2 cellular contexts compared by ENCODE assay signal in genomic region chr6:7431241-7431593, GRCh38.
TF ChIP-seq lines count a peak whose summit lies in the region.

No MANE protein-coding gene starts in this region.

TF ChIP-seq in IMR-90, 13 proteins besides CTCF, POLR2A, EP300 and RAD21:
- TF ChIP-seq MAZ (IDR thresholded peaks at IDR 0.05; ENCODE audit: borderline replicate concordance, low read depth, low read length) (no peak), USF2 (IDR thresholded peaks at IDR 0.05; ENCODE audit: low read depth, low read length) (no peak), CHD1 (IDR thresholded peaks at IDR 0.05; ENCODE audit: low read depth, low read length) (no peak), CEBPB (IDR thresholded peaks at IDR 0.05; ENCODE audit: low read depth, low read length) (no peak), BHLHE40 (IDR thresholded peaks at IDR 0.05; ENCODE audit: low read depth, low read length) (no peak), SMC3 (IDR thresholded peaks at IDR 0.05; ENCODE audit: low read depth, low read length) (no peak), RCOR1 (IDR thresholded peaks at IDR 0.05; ENCODE audit: insufficient replicate concordance, low read length) (no peak), MAFK (IDR thresholded peaks at IDR 0.05; ENCODE audit: low read depth, low read length) (no peak), MXI1 (IDR thresholded peaks at IDR 0.05; ENCODE audit: borderline replicate concordance, low read depth, low read length) (no peak), RFX5 (IDR thresholded peaks at IDR 0.05; ENCODE audit: low read depth, low read length) (no peak), FOS (IDR thresholded peaks at IDR 0.05; ENCODE audit: low read depth, low read length) (no peak)
- TF ChIP-seq, protein P1, sequence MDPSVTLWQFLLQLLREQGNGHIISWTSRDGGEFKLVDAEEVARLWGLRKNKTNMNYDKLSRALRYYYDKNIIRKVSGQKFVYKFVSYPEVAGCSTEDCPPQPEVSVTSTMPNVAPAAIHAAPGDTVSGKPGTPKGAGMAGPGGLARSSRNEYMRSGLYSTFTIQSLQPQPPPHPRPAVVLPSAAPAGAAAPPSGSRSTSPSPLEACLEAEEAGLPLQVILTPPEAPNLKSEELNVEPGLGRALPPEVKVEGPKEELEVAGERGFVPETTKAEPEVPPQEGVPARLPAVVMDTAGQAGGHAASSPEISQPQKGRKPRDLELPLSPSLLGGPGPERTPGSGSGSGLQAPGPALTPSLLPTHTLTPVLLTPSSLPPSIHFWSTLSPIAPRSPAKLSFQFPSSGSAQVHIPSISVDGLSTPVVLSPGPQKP (IDR thresholded peaks at IDR 0.05; ENCODE audit: borderline replicate concordance, low read depth, low read length): no peak

TF ChIP-seq in K562, 482 proteins besides CTCF, POLR2A, EP300 and RAD21:
- no peak for TF ChIP-seq LCOR (CRISPR knock-in tag; IDR thresholded peaks at IDR 0.05)
- TF ChIP-seq, protein P2, sequence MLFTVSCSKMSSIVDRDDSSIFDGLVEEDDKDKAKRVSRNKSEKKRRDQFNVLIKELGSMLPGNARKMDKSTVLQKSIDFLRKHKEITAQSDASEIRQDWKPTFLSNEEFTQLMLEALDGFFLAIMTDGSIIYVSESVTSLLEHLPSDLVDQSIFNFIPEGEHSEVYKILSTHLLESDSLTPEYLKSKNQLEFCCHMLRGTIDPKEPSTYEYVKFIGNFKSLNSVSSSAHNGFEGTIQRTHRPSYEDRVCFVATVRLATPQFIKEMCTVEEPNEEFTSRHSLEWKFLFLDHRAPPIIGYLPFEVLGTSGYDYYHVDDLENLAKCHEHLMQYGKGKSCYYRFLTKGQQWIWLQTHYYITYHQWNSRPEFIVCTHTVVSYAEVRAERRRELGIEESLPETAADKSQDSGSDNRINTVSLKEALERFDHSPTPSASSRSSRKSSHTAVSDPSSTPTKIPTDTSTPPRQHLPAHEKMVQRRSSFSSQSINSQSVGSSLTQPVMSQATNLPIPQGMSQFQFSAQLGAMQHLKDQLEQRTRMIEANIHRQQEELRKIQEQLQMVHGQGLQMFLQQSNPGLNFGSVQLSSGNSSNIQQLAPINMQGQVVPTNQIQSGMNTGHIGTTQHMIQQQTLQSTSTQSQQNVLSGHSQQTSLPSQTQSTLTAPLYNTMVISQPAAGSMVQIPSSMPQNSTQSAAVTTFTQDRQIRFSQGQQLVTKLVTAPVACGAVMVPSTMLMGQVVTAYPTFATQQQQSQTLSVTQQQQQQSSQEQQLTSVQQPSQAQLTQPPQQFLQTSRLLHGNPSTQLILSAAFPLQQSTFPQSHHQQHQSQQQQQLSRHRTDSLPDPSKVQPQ (CRISPR knock-in tag; IDR thresholded peaks at IDR 0.05; ENCODE audit: borderline replicate concordance): no peak
- TF ChIP-seq, protein P3, sequence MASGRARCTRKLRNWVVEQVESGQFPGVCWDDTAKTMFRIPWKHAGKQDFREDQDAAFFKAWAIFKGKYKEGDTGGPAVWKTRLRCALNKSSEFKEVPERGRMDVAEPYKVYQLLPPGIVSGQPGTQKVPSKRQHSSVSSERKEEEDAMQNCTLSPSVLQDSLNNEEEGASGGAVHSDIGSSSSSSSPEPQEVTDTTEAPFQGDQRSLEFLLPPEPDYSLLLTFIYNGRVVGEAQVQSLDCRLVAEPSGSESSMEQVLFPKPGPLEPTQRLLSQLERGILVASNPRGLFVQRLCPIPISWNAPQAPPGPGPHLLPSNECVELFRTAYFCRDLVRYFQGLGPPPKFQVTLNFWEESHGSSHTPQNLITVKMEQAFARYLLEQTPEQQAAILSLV (tag; IDR thresholded peaks at IDR 0.05): no peak
- no peak for TF ChIP-seq KLF13 (tag; IDR thresholded peaks at IDR 0.05; ENCODE audit: borderline replicate concordance, low read depth)
- TF ChIP-seq SPI1 (IDR thresholded peaks at IDR 0.05; ENCODE audit: borderline replicate concordance, low read depth, low read length): peak; percentile 99
- TF ChIP-seq MEIS2 (IDR thresholded peaks at IDR 0.05; ENCODE audit: partially characterized antibody): no peak
- TF ChIP-seq NEUROD1 (IDR thresholded peaks at IDR 0.05; ENCODE audit: borderline replicate concordance, low read depth, low read length, partially characterized antibody): no peak
- no peak for TF ChIP-seq ZSCAN29 (IDR thresholded peaks at IDR 0.05)
- no peak for TF ChIP-seq SMAD3 (CRISPR knock-in tag; conservative IDR thresholded peaks at IDR 0.05)
- TF ChIP-seq SRF (CRISPR knock-in tag; IDR thresholded peaks at IDR 0.05): no peak
- TF ChIP-seq, protein P4, sequence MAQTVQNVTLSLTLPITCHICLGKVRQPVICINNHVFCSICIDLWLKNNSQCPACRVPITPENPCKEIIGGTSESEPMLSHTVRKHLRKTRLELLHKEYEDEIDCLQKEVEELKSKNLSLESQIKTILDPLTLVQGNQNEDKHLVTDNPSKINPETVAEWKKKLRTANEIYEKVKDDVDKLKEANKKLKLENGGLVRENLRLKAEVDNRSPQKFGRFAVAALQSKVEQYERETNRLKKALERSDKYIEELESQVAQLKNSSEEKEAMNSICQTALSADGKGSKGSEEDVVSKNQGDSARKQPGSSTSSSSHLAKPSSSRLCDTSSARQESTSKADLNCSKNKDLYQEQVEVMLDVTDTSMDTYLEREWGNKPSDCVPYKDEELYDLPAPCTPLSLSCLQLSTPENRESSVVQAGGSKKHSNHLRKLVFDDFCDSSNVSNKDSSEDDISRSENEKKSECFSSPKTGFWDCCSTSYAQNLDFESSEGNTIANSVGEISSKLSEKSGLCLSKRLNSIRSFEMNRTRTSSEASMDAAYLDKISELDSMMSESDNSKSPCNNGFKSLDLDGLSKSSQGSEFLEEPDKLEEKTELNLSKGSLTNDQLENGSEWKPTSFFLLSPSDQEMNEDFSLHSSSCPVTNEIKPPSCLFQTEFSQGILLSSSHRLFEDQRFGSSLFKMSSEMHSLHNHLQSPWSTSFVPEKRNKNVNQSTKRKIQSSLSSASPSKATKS (CRISPR knock-in tag; IDR thresholded peaks at IDR 0.05): no peak
- peak; percentile 39; the same call in 1 of the 2 replicates for TF ChIP-seq CBFB (CRISPR knock-in tag; IDR thresholded peaks at IDR 0.05)
- TF ChIP-seq ZNF311 (CRISPR knock-in tag; IDR thresholded peaks at IDR 0.05): no peak
- TF ChIP-seq NR1H2 (CRISPR knock-in tag; IDR thresholded peaks at IDR 0.05): no peak
